ENCODE assay signal across 1 cellular context in genomic region chr2:104599802-104600510, GRCh38.
TF ChIP-seq lines count a peak whose summit lies in the region.

No MANE protein-coding gene starts in this region.

TF ChIP-seq in IMR-90, 13 proteins besides CTCF, POLR2A, EP300 and RAD21:
- TF ChIP-seq MAZ (IDR thresholded peaks at IDR 0.05; ENCODE audit: borderline replicate concordance, low read depth, low read length) (no peak), RCOR1 (IDR thresholded peaks at IDR 0.05; ENCODE audit: insufficient replicate concordance, low read length) (no peak), MXI1 (IDR thresholded peaks at IDR 0.05; ENCODE audit: borderline replicate concordance, low read depth, low read length) (no peak), MAFK (IDR thresholded peaks at IDR 0.05; ENCODE audit: low read depth, low read length) (no peak), CEBPB (IDR thresholded peaks at IDR 0.05; ENCODE audit: low read depth, low read length) (peak; percentile 56; the same call in 1 of the 2 replicates), ELK1 (IDR thresholded peaks at IDR 0.05; ENCODE audit: borderline replicate concordance, low read depth, low read length) (no peak), BHLHE40 (IDR thresholded peaks at IDR 0.05; ENCODE audit: low read depth, low read length) (no peak)
TF ChIP-seq in IMR-90: peak in this region for 1.
